In the genomic region with DNA sequence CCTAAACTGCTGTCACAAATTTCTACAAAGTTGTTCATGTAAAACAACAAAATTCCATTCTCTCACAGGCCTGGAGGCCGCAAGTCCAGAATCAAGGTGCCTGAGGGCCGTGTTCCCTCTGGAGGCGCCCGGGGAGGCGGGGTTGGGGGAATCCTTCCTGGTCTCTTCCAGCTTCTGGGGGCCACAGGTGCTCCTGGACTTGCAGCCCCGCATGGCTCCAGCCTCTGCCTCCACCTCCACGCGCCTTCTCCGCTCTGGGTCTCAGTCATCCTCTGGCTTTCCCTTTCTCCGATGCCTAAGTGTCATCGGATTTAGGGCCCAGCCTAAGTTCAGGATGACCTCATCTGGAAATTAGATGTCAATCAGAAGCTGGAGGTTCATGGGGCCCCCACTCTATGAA, we compare ENCODE assay signal across 20 cellular contexts.
"Had no signal": no experiment of that assay in that cellular context is flagged by ENCODE, and none has a peak within 500 bp of the region (broad histone marks: within the 10 kb centered on the region; RNA-seq: fewer than 3 reads in every experiment).

No MANE protein-coding gene starts in this region.

- H3K9me3 ChIP-seq: heart left ventricle, right lobe of liver, testis had no signal

- H3K4me3 ChIP-seq: coronary artery, heart left ventricle, right lobe of liver, skin epidermis, testis had no signal

- H3K36me3 Mint-ChIP-seq: activated naive CD8-positive, alpha-beta T cell treated with anti-CD3 and anti-CD28 coated beads for 36 hours; memory B cell; type B pancreatic cell; WTC11 had no signal

- H3K9ac ChIP-seq: parathyroid adenoma had no signal

- ATAC-seq: WTC11 had no signal

- H3K4me1 ChIP-seq: parathyroid adenoma, right lobe of liver had no signal

- H2AFZ ChIP-seq: parathyroid adenoma had no signal

- H3K27me3 ChIP-seq: right lobe of liver, testis had no signal

- H3K79me2 ChIP-seq: parathyroid adenoma had no signal

- H3K4me3 Mint-ChIP-seq: activated naive CD8-positive, alpha-beta T cell treated with anti-CD3 and anti-CD28 coated beads for 36 hours; activated T-cell treated with anti-CD3 and anti-CD28 coated beads, Interleukin-2, amount 50 U/mL, for 4 hours; memory B cell; nephron progenitor cell; type B pancreatic cell; WTC11 had no signal

- H3K9me3 Mint-ChIP-seq: activated naive CD8-positive, alpha-beta T cell treated with anti-CD3 and anti-CD28 coated beads for 36 hours; activated T-cell treated with anti-CD3 and anti-CD28 coated beads, Interleukin-2, amount 50 U/mL, for 4 hours; memory B cell; stimulated activated naive B cell treated with anti-CD40 and anti-IgM and Interleukin-4, amounts not matched to agents 10 μg/mL and 1 μg/mL and 100 μg/mL, for 72 hours; type B pancreatic cell; WTC11 had no signal

- H3K27ac Mint-ChIP-seq: activated naive CD8-positive, alpha-beta T cell treated with anti-CD3 and anti-CD28 coated beads for 36 hours; memory B cell; nephron progenitor cell; stimulated activated naive B cell treated with anti-CD40 and anti-IgM and Interleukin-4, amounts not matched to agents 10 μg/mL and 1 μg/mL and 100 μg/mL, for 72 hours; type B pancreatic cell; WTC11 had no signal

- H3K27ac ChIP-seq: coronary artery, parathyroid adenoma, right lobe of liver, testis had no signal

- DNase-seq: activated naive CD4-positive, alpha-beta T cell treated with Interleukin-2 at 50 U/mL for 16 hours; activated naive CD8-positive, alpha-beta T cell treated with anti-CD3 and anti-CD28 coated beads for 36 hours; activated T-cell treated with anti-CD3 and anti-CD28 coated beads, Interleukin-2, amount 50 U/mL, for 4 hours; cerebellar nuclear complex; heart left ventricle; islet precursor cell; left colon; nephron progenitor cell; nucleus accumbens; right lobe of liver; stimulated activated CD4-positive, alpha-beta T cell treated with anti-CD3 and anti-CD28 coated beads, Interleukin-2, amount 100 ng/mL, for 24 hours; stimulated activated naive B cell treated with anti-CD40 and anti-IgM and Interleukin-4, amounts not matched to agents 10 μg/mL and 1 μg/mL and 100 μg/mL, for 72 hours; T-helper 1 cell; testis had no signal

- H3K36me3 ChIP-seq: heart left ventricle, right lobe of liver had no signal
